ENCODE assay signal across 31 cellular contexts in the genomic region with DNA sequence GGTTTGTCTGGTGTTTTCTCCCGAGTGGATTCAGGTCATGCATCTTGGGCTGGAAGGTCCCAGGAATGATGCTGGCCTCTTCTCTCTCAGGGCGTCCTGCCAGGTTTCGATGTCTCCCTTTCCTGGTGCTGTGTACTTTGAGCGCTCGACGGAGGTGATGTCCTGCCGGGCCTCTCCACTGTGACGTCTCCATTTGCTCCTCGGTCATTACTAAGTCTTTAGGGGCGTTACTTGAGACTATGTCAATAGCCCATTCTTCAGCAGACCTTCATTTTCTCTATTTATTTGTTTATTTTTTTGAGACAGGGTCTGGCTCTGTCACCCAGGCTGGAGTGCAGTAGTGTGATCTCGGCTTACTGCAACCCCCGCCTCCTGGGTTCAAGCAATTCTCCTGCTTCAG. TPM values are rescaled to one million over a fixed set of nuclear protein-coding genes. Genes with fewer than 3 reads are reported as not detected.
DNase-seq lines count a peak whose midpoint lies in the region; ATAC-seq and TF ChIP-seq lines count a peak whose summit lies in the region.
"Had no signal": no experiment of that assay in that cellular context is flagged by ENCODE, and none has a peak within 500 bp of the region (broad histone marks: within the 10 kb centered on the region; RNA-seq: fewer than 3 reads in every experiment).

No MANE protein-coding gene starts in this region.

- H3K27ac ChIP-seq in SK-N-SH (ENCODE audit: low read depth in 2 of 2, low read length in 1 of 2), result no peak overlapping the region
- H3K27ac ChIP-seq: adrenal gland, body of pancreas, foreskin keratinocyte, heart left ventricle, psoas muscle, suprapubic skin had no signal

- no peaks in the 10 kb centered on the region for H3K9me2 ChIP-seq in SK-N-SH

- H3K27ac Mint-ChIP-seq in activated CD4-positive, alpha-beta memory T cell treated with anti-CD3 and anti-CD28 coated beads for 36 hours, result peak overlapping the region; percentile 55
- no peak overlapping the region for H3K27ac Mint-ChIP-seq in activated CD4-positive, alpha-beta memory T cell treated with anti-CD3 and anti-CD28 coated beads, Interleukin-2, amount 10 ng/mL, durations not matched to agents 7 days and 5 days
- H3K27ac Mint-ChIP-seq in activated T-helper 2 cell treated with anti-CD3 and anti-CD28 coated beads, Interferon-gamma antibody, Interleukin-2, Interleukin-4, amounts not matched to agents 10 μg/mL and 5 μg/mL and 100 μg/mL, durations not matched to agents 14 hours and 24 hours and 36 hours, result peak overlapping the region; percentile 40
- peak overlapping the region; percentile 54 to 81 for H3K27ac Mint-ChIP-seq in natural killer cell treated with Interleukin-12 subunit alpha and Interleukin-12 subunit beta and Interleukin-15 and Interleukin-18, amount 100 ng/mL, for 72 hours

- TF ChIP-seq CTCF in SK-N-SH (IDR thresholded peaks at IDR 0.05), result no peak

- ATAC-seq in natural killer cell treated with Interleukin-12 subunit alpha and Interleukin-12 subunit beta and Interleukin-15 and Interleukin-18, amount 100 ng/mL, for 72 hours, result no peak
- ATAC-seq in HG03095 (IDR thresholded peaks at IDR 0.05; ENCODE audit: unreplicated experiment), result no peak
- ATAC-seq: body of pancreas, foreskin keratinocyte, GM12878, heart left ventricle, left ventricle myocardium superior, Panc1, psoas muscle, upper lobe of right lung had no signal

- no peak overlapping the region for H3K9ac ChIP-seq in SK-N-SH

- no peaks in the 10 kb centered on the region for H3K9me3 Mint-ChIP-seq in activated CD4-positive, alpha-beta memory T cell treated with anti-CD3 and anti-CD28 coated beads for 36 hours
- no peaks in the 10 kb centered on the region for H3K9me3 Mint-ChIP-seq in activated CD4-positive, alpha-beta memory T cell treated with anti-CD3 and anti-CD28 coated beads, Interleukin-2, amount 10 ng/mL, durations not matched to agents 7 days and 5 days
- H3K9me3 Mint-ChIP-seq in activated T-helper 2 cell treated with anti-CD3 and anti-CD28 coated beads, Interferon-gamma antibody, Interleukin-2, Interleukin-4, amounts not matched to agents 10 μg/mL and 5 μg/mL and 100 μg/mL, durations not matched to agents 14 hours and 24 hours and 36 hours, result no peaks in the 10 kb centered on the region
- no peaks in the 10 kb centered on the region for H3K9me3 Mint-ChIP-seq in natural killer cell treated with Interleukin-12 subunit alpha and Interleukin-12 subunit beta and Interleukin-15 and Interleukin-18, amount 100 ng/mL, for 72 hours

- H3K4me3 Mint-ChIP-seq in activated CD4-positive, alpha-beta memory T cell treated with anti-CD3 and anti-CD28 coated beads for 36 hours, result no peak overlapping the region
- no peak overlapping the region for H3K4me3 Mint-ChIP-seq in activated CD4-positive, alpha-beta memory T cell treated with anti-CD3 and anti-CD28 coated beads, Interleukin-2, amount 10 ng/mL, durations not matched to agents 7 days and 5 days
- no peak overlapping the region for H3K4me3 Mint-ChIP-seq in activated T-helper 2 cell treated with anti-CD3 and anti-CD28 coated beads, Interferon-gamma antibody, Interleukin-2, Interleukin-4, amounts not matched to agents 10 μg/mL and 5 μg/mL and 100 μg/mL, durations not matched to agents 14 hours and 24 hours and 36 hours (ENCODE audit: low read depth)
- H3K4me3 Mint-ChIP-seq in natural killer cell treated with Interleukin-12 subunit alpha and Interleukin-12 subunit beta and Interleukin-15 and Interleukin-18, amount 100 ng/mL, for 72 hours, result no peak overlapping the region

- 0 out of 2 replicates have a peak, but pooled peaks cover 3% of the 10 kb centered on the region for H3K27me3 ChIP-seq in SK-N-SH (ENCODE audit: insufficient read depth)
- H3K27me3 ChIP-seq: adrenal gland, BE2C, body of pancreas, heart left ventricle, suprapubic skin, upper lobe of right lung had no signal

- WGBS in SK-N-SH (ENCODE audit: low lambda C conversion rate), result 78% methylated on average over 12 of the region's 12 CpGs

- no peak overlapping the region for H3K4me2 ChIP-seq in SK-N-SH

- no peaks in the 10 kb centered on the region for H3K79me2 ChIP-seq in SK-N-SH (ENCODE audit: insufficient read depth)

- peaks cover 58% of the 10 kb centered on the region for H3K4me1 Mint-ChIP-seq in activated CD4-positive, alpha-beta memory T cell treated with anti-CD3 and anti-CD28 coated beads for 36 hours (ENCODE audit: low read depth)
- peaks cover 57% of the 10 kb centered on the region for H3K4me1 Mint-ChIP-seq in activated CD4-positive, alpha-beta memory T cell treated with anti-CD3 and anti-CD28 coated beads, Interleukin-2, amount 10 ng/mL, durations not matched to agents 7 days and 5 days
- H3K4me1 Mint-ChIP-seq in activated T-helper 2 cell treated with anti-CD3 and anti-CD28 coated beads, Interferon-gamma antibody, Interleukin-2, Interleukin-4, amounts not matched to agents 10 μg/mL and 5 μg/mL and 100 μg/mL, durations not matched to agents 14 hours and 24 hours and 36 hours (ENCODE audit: low read depth), result peaks cover 24% of the 10 kb centered on the region
- peaks cover 28 to 44% of the 10 kb centered on the region in 2 donors for H3K4me1 Mint-ChIP-seq in natural killer cell treated with Interleukin-12 subunit alpha and Interleukin-12 subunit beta and Interleukin-15 and Interleukin-18, amount 100 ng/mL, for 72 hours (ENCODE audit: low read depth in 2 of 2)

- H3K36me3 ChIP-seq in SK-N-SH (replicated peaks in 1 of 2; ENCODE audit: control insufficient read depth in 1 of 2, insufficient read depth in 2 of 2, low read length in 1 of 2), result no peaks in the 10 kb centered on the region
- H3K36me3 ChIP-seq: adrenal gland, BE2C, esophagus squamous epithelium, heart left ventricle, suprapubic skin, upper lobe of right lung had no signal

- H2AFZ ChIP-seq in SK-N-SH (ENCODE audit: low read depth), result no peak overlapping the region

- no peaks in the 10 kb centered on the region for H3K4me1 ChIP-seq in SK-N-SH (ENCODE audit: control insufficient read depth in 1 of 2, insufficient read depth in 2 of 2, low read depth in 1 of 2, low read length in 1 of 2)
- H3K4me1 ChIP-seq: BE2C, body of pancreas, psoas muscle had no signal

- CTCF ChIA-PET in activated CD4-positive, alpha-beta memory T cell treated with anti-CD3 and anti-CD28 coated beads for 36 hours (lab: Charles Lee), result no interaction called here
- CTCF ChIA-PET in activated CD4-positive, alpha-beta memory T cell treated with anti-CD3 and anti-CD28 coated beads, Interleukin-2, amount 10 ng/mL, durations not matched to agents 7 days and 5 days (lab: Charles Lee), result no interaction called here
- CTCF ChIA-PET in SK-N-SH (lab: Yijun Ruan, JAX), result interaction anchor here (1.1 kb wide), 1 partner anchor 79 kb away, joined by 4 read pairs; no protein-coding TSS in a partner anchor

- no peak for TF ChIP-seq RAD21 in SK-N-SH (IDR thresholded peaks at IDR 0.05; ENCODE audit: low read length)

- H3F3A ChIP-seq in SK-N-SH (replicated peaks; ENCODE audit: insufficient read depth), result no peaks in the 10 kb centered on the region

- no peak overlapping the region for H3K4me3 ChIP-seq in SK-N-SH (ENCODE audit: low read depth in 2 of 2, low read length in 1 of 2)
- H3K4me3 ChIP-seq: adrenal gland, body of pancreas, esophagus squamous epithelium, GM12878, heart left ventricle, psoas muscle, suprapubic skin, upper lobe of right lung had no signal

- intact Hi-C loops in activated CD4-positive, alpha-beta memory T cell treated with anti-CD3 and anti-CD28 coated beads for 36 hours (cut with micrococcal nuclease), result loop anchor here (10.0 kb wide), 1 partner anchor 485 kb away; the partner anchor contains the start of gene DHRS3
- intact Hi-C loops in activated T-helper 2 cell treated with anti-CD3 and anti-CD28 coated beads, Interferon-gamma antibody, Interleukin-2, Interleukin-4, amounts not matched to agents 10 μg/mL and 5 μg/mL and 100 μg/mL, durations not matched to agents 14 hours and 24 hours and 36 hours (cut with micrococcal nuclease), result no loop called here

- POLR2A ChIA-PET in activated CD4-positive, alpha-beta memory T cell treated with anti-CD3 and anti-CD28 coated beads for 36 hours (lab: Charles Lee), result no interaction called here
- POLR2A ChIA-PET in activated CD4-positive, alpha-beta memory T cell treated with anti-CD3 and anti-CD28 coated beads, Interleukin-2, amount 10 ng/mL, durations not matched to agents 7 days and 5 days (lab: Charles Lee), result interaction anchor here (0.9 to 1.2 kb wide), 3 partner anchors 32 to 221 kb away, joined by 3 to 5 read pairs (median 3); no protein-coding TSS in a partner anchor
- POLR2A ChIA-PET in SK-N-SH (lab: Yijun Ruan, JAX), result no interaction called here

- peaks cover 21% of the 10 kb centered on the region for H3K36me3 Mint-ChIP-seq in activated CD4-positive, alpha-beta memory T cell treated with anti-CD3 and anti-CD28 coated beads for 36 hours
- peaks cover 37% of the 10 kb centered on the region for H3K36me3 Mint-ChIP-seq in activated CD4-positive, alpha-beta memory T cell treated with anti-CD3 and anti-CD28 coated beads, Interleukin-2, amount 10 ng/mL, durations not matched to agents 7 days and 5 days (ENCODE audit: low read depth)
- H3K36me3 Mint-ChIP-seq in activated T-helper 2 cell treated with anti-CD3 and anti-CD28 coated beads, Interferon-gamma antibody, Interleukin-2, Interleukin-4, amounts not matched to agents 10 μg/mL and 5 μg/mL and 100 μg/mL, durations not matched to agents 14 hours and 24 hours and 36 hours (ENCODE audit: low read depth), result peaks cover 58% of the 10 kb centered on the region
- no peaks in the 10 kb centered on the region for H3K36me3 Mint-ChIP-seq in natural killer cell treated with Interleukin-12 subunit alpha and Interleukin-12 subunit beta and Interleukin-15 and Interleukin-18, amount 100 ng/mL, for 72 hours

- DNase-seq in activated CD4-positive, alpha-beta memory T cell treated with anti-CD3 and anti-CD28 coated beads for 36 hours, result no peak
- DNase-seq in activated CD4-positive, alpha-beta memory T cell treated with anti-CD3 and anti-CD28 coated beads, Interleukin-2, amount 10 ng/mL, durations not matched to agents 7 days and 5 days, result no peak
- DNase-seq in NCI-H69 (lab: John Stamatoyannopoulos, UW), result peak; percentile 63
- DNase-seq in activated T-helper 2 cell treated with anti-CD3 and anti-CD28 coated beads, Interferon-gamma antibody, Interleukin-2, Interleukin-4, amounts not matched to agents 10 μg/mL and 5 μg/mL and 100 μg/mL, durations not matched to agents 14 hours and 24 hours and 36 hours (ENCODE audit: low spot score), result no peak
- no peak for DNase-seq in natural killer cell treated with Interleukin-12 subunit alpha and Interleukin-12 subunit beta and Interleukin-15 and Interleukin-18, amount 100 ng/mL, for 72 hours (ENCODE audit: low spot score)
- DNase-seq in SK-N-SH, result no peak
- DNase-seq in stimulated activated CD4-positive, alpha-beta T cell treated with anti-CD3 and anti-CD28 coated beads, Interleukin-1b, Interleukin-23, amount 100 ng/mL, for 48 hours, result no peak
- DNase-seq: activated CD4-positive, alpha-beta T cell treated with anti-CD3 and anti-CD28 coated beads, Interleukin-2, amount 50 U/mL, for 1 hour; activated CD8-positive, alpha-beta memory T cell treated with anti-CD3 and anti-CD28 coated beads, Interleukin-2, amount 50 U/mL, for 4 hours; activated gamma-delta T cell; adrenal gland; BE2C; body of pancreas; DMS 273 treated with DMSO at 0.1 percent for 48 hours; esophagus squamous epithelium; foreskin keratinocyte; left ventricle myocardium superior; NCI-H187 treated with DMSO at 0.1 percent for 48 hours; NCI-H526; nucleus accumbens; psoas muscle; Right ventricle myocardium superior; stimulated activated CD4-positive, alpha-beta T cell treated with anti-CD3 and anti-CD28 coated beads, Interleukin-4, amount 100 ng/mL, for 24 hours; T-helper 9 cell; upper lobe of right lung had no signal

- no peaks in the 10 kb centered on the region for H4K20me1 ChIP-seq in SK-N-SH (ENCODE audit: insufficient read depth)

- TF ChIP-seq EP300 in SK-N-SH (IDR thresholded peaks at IDR 0.05; ENCODE audit: borderline replicate concordance in 1 of 2, low read depth in 1 of 2, low read length in 1 of 2), result no peak

- no peaks in the 10 kb centered on the region for H3K9me3 ChIP-seq in SK-N-SH
- H3K9me3 ChIP-seq: adrenal gland, BE2C, body of pancreas, esophagus squamous epithelium, heart left ventricle, psoas muscle, suprapubic skin, upper lobe of right lung had no signal

- no peaks in the 10 kb centered on the region for H3K27me3 Mint-ChIP-seq in activated CD4-positive, alpha-beta memory T cell treated with anti-CD3 and anti-CD28 coated beads for 36 hours
- H3K27me3 Mint-ChIP-seq in activated CD4-positive, alpha-beta memory T cell treated with anti-CD3 and anti-CD28 coated beads, Interleukin-2, amount 10 ng/mL, durations not matched to agents 7 days and 5 days, result no peaks in the 10 kb centered on the region
- no peaks in the 10 kb centered on the region for H3K27me3 Mint-ChIP-seq in activated T-helper 2 cell treated with anti-CD3 and anti-CD28 coated beads, Interferon-gamma antibody, Interleukin-2, Interleukin-4, amounts not matched to agents 10 μg/mL and 5 μg/mL and 100 μg/mL, durations not matched to agents 14 hours and 24 hours and 36 hours (ENCODE audit: low read depth)
- H3K27me3 Mint-ChIP-seq in natural killer cell treated with Interleukin-12 subunit alpha and Interleukin-12 subunit beta and Interleukin-15 and Interleukin-18, amount 100 ng/mL, for 72 hours, result no peaks in the 10 kb centered on the region

RNA-seq across cellular contexts. Expression of gene TNFRSF1B, which starts 37.2 kb away (rescaled TPM):
- 100 to 1,000 TPM; 201 to 211 TPM for total RNA-seq in activated CD4-positive, alpha-beta memory T cell treated with anti-CD3 and anti-CD28 coated beads for 36 hours
- total RNA-seq in activated CD4-positive, alpha-beta memory T cell treated with anti-CD3 and anti-CD28 coated beads, Interleukin-2, amount 10 ng/mL, durations not matched to agents 7 days and 5 days, result 100 to 1,000 TPM; 434 to 447 TPM
- total RNA-seq in activated T-helper 2 cell treated with anti-CD3 and anti-CD28 coated beads, Interferon-gamma antibody, Interleukin-2, Interleukin-4, amounts not matched to agents 10 μg/mL and 5 μg/mL and 100 μg/mL, durations not matched to agents 14 hours and 24 hours and 36 hours, result 150 and 153 TPM in 2 replicates
- 100 to 1,000 TPM; 452 to 479 TPM for total RNA-seq in natural killer cell treated with Interleukin-12 subunit alpha and Interleukin-12 subunit beta and Interleukin-15 and Interleukin-18, amount 100 ng/mL, for 72 hours
- polyA plus RNA-seq in SK-N-SH (2012; rRNA removed), result 0.18 and 0.36 TPM in 2 replicates
- polyA plus RNA-seq in SK-N-SH (2012; cell fraction: cytosol; rRNA removed), result 0.14 and 0.21 TPM in 2 replicates
- 0.12 and 0.14 TPM in 2 replicates for polyA plus RNA-seq in SK-N-SH (2012; cell fraction: nucleus; rRNA removed)
- total RNA-seq: HT-29 had no signal
